ENCODE assay signal across 9 cellular contexts in genomic region chr5:50667079-50667652, GRCh38. TPM values are rescaled to one million over a fixed set of nuclear protein-coding genes. Genes with fewer than 3 reads are reported as not detected.
DNase-seq lines count a peak whose midpoint lies in the region; ATAC-seq and TF ChIP-seq lines count a peak whose summit lies in the region.
"Had no signal": no experiment of that assay in that cellular context is flagged by ENCODE, and none has a peak within 500 bp of the region (broad histone marks: within the 10 kb centered on the region; RNA-seq: fewer than 3 reads in every experiment).

No MANE protein-coding gene starts in this region.

- H2BK12ac ChIP-seq in trophoblast cell (ENCODE audit: low read length) = peak overlapping the region; percentile 79

- H3K4me1 ChIP-seq in A673 (ENCODE audit: insufficient read depth, low read length, poor library complexity, severe bottlenecking) (peaks cover 4% of the 10 kb centered on the region), cardiac muscle cell (ENCODE audit: low read depth) (peaks cover 6% of the 10 kb centered on the region), trophoblast cell (ENCODE audit: control insufficient read depth in 1 of 2, insufficient read depth in 2 of 2, low read length in 2 of 2) (peaks cover 0 to 7% of the 10 kb centered on the region in 2 experiments)

- H3K4ac ChIP-seq in trophoblast cell (ENCODE audit: low read depth, low read length) = peak overlapping the region; percentile 68

- BruUV-seq in A673 (replicated peaks; lab: Mats Ljungman, UMichigan) = no TSS peak

- peak overlapping the region; percentile 66 for H3K4me3 ChIP-seq in A673 (ENCODE audit: low read depth, low read length, poor library complexity, severe bottlenecking)
- H3K4me3 ChIP-seq in cardiac muscle cell = peak overlapping the region; percentile 72
- H3K4me3 ChIP-seq in trophoblast cell (ENCODE audit: low read depth, low read length) = peak overlapping the region; percentile 94
- H3K4me3 ChIP-seq: K562 had no signal

- H3K14ac ChIP-seq in trophoblast cell (ENCODE audit: low read length) = peak overlapping the region; percentile 94

- peak overlapping the region; percentile 88 for H3K4me2 ChIP-seq in trophoblast cell (ENCODE audit: low read length)

- H3K27me3 ChIP-seq in A673 (replicated peaks; ENCODE audit: insufficient read depth, low read depth, low read length, poor library complexity) (no peaks in the 10 kb centered on the region), cardiac muscle cell (no peaks in the 10 kb centered on the region), trophoblast cell (ENCODE audit: insufficient read depth, low read length) (no peaks in the 10 kb centered on the region)

- H4K91ac ChIP-seq in trophoblast cell (ENCODE audit: low read depth, low read length) = peak overlapping the region; percentile 93

- H3K9me3 ChIP-seq in A673 (ENCODE audit: low read depth, low read length, poor library complexity, severe bottlenecking) (no peaks in the 10 kb centered on the region), cardiac muscle cell (ENCODE audit: low read depth) (no peaks in the 10 kb centered on the region), trophoblast cell (ENCODE audit: insufficient read depth, low read depth, low read length) (peaks cover 3% of the 10 kb centered on the region)

- peak overlapping the region; percentile 78 for H4K12ac ChIP-seq in trophoblast cell (ENCODE audit: low read depth, low read length)

- H3K23ac ChIP-seq in trophoblast cell (ENCODE audit: low read length) = no peak overlapping the region

- ATAC-seq in GM18505 (IDR thresholded peaks at IDR 0.05; ENCODE audit: unreplicated experiment) = peak; percentile 44
- peak; percentile 37 for ATAC-seq in HG02970 (IDR thresholded peaks at IDR 0.05; ENCODE audit: low FRiP score, unreplicated experiment)
- ATAC-seq: K562 had no signal

- intact Hi-C loops in A673 (cut with micrococcal nuclease; ENCODE audit: unreplicated experiment) = loop anchor here (5.0 kb wide), 1 partner anchor 80 kb away; no protein-coding TSS in a partner anchor

- TF ChIP-seq POLR2A in GM18505 (IDR thresholded peaks at IDR 0.05; ENCODE audit: borderline replicate concordance, extremely low read depth, insufficient read depth, insufficient read length) = peak; percentile 10

- peak; percentile 71 for DNase-seq in A673 (ENCODE audit: low spot score)
- peak; percentile 68 for DNase-seq in NCI-H345 (lab: John Stamatoyannopoulos, UW)
- DNase-seq in activated naive CD4-positive, alpha-beta T cell treated with anti-CD3 and anti-CD28 coated beads, Interleukin-2, amount 50 U/mL, for 16 hours = peak; percentile 61
- peak; percentile 70 to 74 for DNase-seq in cardiac muscle cell (ENCODE audit: low read depth in 1 of 2, low spot score in 1 of 2)
- DNase-seq in trophoblast cell = peak; percentile 48 to 71
- DNase-seq in AG08395 (ENCODE audit: low spot score) = no peak

- H3K36me3 ChIP-seq in A673 (ENCODE audit: insufficient read depth, low read length, poor library complexity, severe bottlenecking) (no peaks in the 10 kb centered on the region), cardiac muscle cell (no peaks in the 10 kb centered on the region), trophoblast cell (ENCODE audit: control insufficient read depth in 1 of 2, insufficient read depth in 2 of 2, low read length in 2 of 2) (no peaks in the 10 kb centered on the region)

- H3K18ac ChIP-seq in trophoblast cell (ENCODE audit: low read length) = peak overlapping the region; percentile 97

- CTCF ChIA-PET in A673 (lab: Charles Lee) = no interaction called here

- H2AK5ac ChIP-seq in trophoblast cell (ENCODE audit: low read length) = no peak overlapping the region

- H3K27ac ChIP-seq in A673 (ENCODE audit: low read depth, low read length, poor library complexity, severe bottlenecking) (peak overlapping the region; percentile 81), cardiac muscle cell (peak overlapping the region; percentile 33), trophoblast cell (ENCODE audit: low read depth, low read length) (peak overlapping the region; percentile 74)

- no peak for TF ChIP-seq CTCF in A673 (conservative IDR thresholded peaks at IDR 0.05; ENCODE audit: low read depth, low read length)
- no peak for TF ChIP-seq CTCF in cardiac muscle cell (IDR thresholded peaks at IDR 0.05; ENCODE audit: low read depth, low read length)

- H2AFZ ChIP-seq in trophoblast cell (ENCODE audit: insufficient read depth, low read length, poor library complexity) = peak overlapping the region; percentile 89

- peak overlapping the region; percentile 82 for H2BK5ac ChIP-seq in trophoblast cell (ENCODE audit: low read depth, low read length, poor library complexity)

- peak overlapping the region; percentile 82 for H3K9ac ChIP-seq in trophoblast cell (ENCODE audit: low read length)

- peak overlapping the region; percentile 88 for H2BK120ac ChIP-seq in trophoblast cell (ENCODE audit: insufficient read depth, low read length, poor library complexity)

- peaks cover 14% of the 10 kb centered on the region for H3K79me1 ChIP-seq in trophoblast cell (ENCODE audit: low read length)

- POLR2A ChIA-PET in A673 (lab: Charles Lee; ENCODE audit: low non-redundant PET) = no interaction called here

- no CpG with 5 or more reads among the region's 43 CpGs for WGBS in trophoblast cell (ENCODE audit: extremely low coverage, insufficient coverage, insufficient read length)

- peaks cover 8% of the 10 kb centered on the region for H3K79me2 ChIP-seq in trophoblast cell (ENCODE audit: control insufficient read depth, insufficient read depth, low read length, poor library complexity)

- H4K8ac ChIP-seq in trophoblast cell (ENCODE audit: low read depth, low read length) = peak overlapping the region; percentile 70

RNA-seq across cellular contexts. Expression of gene PARP8, which starts 0.7 kb away (rescaled TPM):
- total RNA-seq in A673 (2021) = 17.7 and 18.0 TPM in 2 replicates
- total RNA-seq in cardiac muscle cell = 12.2 and 18.2 TPM in 2 replicates
- 19.8 and 25.4 TPM in 2 replicates for polyA plus RNA-seq in cardiac muscle cell
- polyA plus RNA-seq in trophoblast cell (2013) = 20.3 and 22.4 TPM in 2 replicates
